Comparison of ENCODE assay signal across 1 cellular context in the genomic region with DNA sequence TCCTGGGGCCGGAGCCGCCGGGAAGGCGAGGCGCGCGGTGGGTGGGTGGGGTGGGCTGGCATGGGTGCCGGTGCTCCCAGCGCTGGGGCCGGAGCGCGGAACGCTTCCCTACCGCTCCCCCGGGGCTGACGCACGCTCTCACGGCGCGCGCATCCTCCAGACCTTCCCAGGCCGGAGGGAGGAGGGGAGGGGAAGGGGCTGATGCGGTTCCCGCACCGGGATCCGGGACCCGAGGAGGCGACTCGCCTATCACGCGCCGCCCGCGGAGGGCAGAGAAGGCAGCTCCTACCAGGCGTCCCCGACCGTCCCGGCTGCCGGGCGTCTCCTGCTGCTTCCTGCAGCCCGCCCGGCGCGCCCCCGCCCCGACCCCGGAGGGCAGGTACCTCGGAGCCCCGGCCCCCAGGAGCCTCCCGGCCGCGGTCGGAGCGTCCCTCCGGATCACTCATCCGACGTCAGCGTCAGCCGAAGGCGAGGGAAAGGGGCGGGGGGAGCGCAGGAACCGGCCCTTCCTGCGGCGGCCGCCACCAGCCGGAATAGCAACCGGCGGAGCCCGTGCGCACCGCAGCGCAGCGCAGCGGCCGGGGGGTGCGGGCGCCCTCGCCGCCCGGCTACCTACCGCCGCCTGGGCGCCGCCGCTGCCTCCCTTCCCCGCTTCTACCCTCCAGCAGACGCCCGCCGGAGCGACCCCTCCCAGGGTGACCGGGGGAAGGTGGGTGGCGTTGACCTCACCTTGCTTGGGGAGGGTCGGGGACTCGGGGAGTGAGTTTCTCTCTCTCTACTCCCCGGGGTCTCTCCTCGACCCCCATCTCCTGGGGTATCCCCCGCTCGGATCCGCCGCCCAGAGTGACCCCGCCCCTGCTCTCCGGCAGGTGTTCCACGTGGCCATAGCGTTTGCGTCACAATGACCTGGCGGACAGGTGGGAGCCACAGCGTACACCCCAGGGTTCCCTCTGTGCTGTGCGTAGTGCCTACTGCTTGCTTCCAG.
A peak's percentile ranks its signal among the peaks of the same experiment; 100 is the strongest.
TF ChIP-seq lines count a peak whose summit lies in the region.

A gene (minus strand): TSS at position 457 of the 985 bp plus-strand sequence. CDS start 26,241 bp downstream, outside the sequence.

TF ChIP-seq in K562, 482 proteins besides CTCF, POLR2A, EP300 and RAD21 (continued from another document and continues in another):
- TF ChIP-seq, protein P1, sequence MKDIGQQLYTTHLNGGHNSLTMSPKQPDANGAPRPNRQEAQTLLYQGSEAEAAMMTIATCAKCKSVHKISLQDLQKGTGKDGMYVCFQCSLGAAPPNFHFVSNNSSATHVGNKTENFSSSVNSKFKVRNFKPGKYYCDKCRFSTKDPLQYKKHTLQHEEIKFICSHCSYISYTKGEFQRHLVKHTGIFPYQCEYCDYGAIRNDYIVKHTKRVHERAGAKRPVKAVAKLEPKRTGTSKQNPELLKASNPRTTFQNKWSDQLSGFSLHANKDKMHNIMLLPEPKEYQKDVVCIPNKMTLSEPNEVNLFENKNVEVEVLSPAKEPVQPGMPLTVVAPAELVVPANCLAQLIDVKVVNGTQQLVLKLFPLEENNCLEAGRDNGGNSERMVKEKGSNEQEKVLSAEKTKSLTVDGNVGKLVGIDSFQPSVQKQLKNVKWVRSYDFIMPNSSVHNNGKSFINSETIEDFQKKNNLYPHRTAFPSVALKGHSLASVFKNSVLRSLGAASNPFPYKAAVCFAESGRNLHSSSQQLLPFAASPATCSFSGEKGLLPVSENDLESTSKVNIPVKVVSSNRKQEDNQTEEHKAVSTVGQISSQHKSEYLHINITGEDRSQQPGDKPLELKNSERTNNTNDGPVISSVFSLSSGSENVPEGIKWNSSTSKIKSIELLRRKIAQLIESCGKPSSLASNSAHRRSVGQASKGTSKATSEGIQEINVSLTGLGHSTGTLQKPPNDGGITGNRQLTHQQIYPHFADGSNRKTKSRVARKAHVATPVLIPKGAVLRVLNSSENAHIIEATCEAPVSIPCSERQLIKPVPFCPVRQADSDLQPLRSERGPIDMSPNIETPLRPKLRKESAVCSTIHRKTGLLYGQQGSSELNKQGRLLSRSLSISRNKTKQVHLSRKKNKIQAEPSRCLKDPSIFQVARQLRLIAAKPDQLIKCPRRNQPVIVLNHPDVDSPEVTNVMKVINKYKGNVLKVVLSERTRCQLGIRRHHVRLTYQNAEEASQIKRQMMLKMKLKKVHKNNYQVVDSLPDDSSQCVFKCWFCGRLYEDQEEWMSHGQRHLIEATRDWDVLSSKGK (CRISPR knock-in tag; IDR thresholded peaks at IDR 0.05): no peak
- no peak for TF ChIP-seq FOXA3 (CRISPR knock-in tag; conservative IDR thresholded peaks at IDR 0.05 in 1 of 2, IDR thresholded peaks at IDR 0.05 in 1 of 2)
- TF ChIP-seq ZNF217 (CRISPR knock-in tag; IDR thresholded peaks at IDR 0.05): no peak
- no peak for TF ChIP-seq RBM15 (IDR thresholded peaks at IDR 0.05; ENCODE audit: insufficient read depth, low read length)
- peak; percentile 82 for TF ChIP-seq ZNF263 (CRISPR knock-in tag; IDR thresholded peaks at IDR 0.05; ENCODE audit: borderline replicate concordance)
- TF ChIP-seq NR4A1 (CRISPR knock-in tag; IDR thresholded peaks at IDR 0.05): no peak
- no peak for TF ChIP-seq NR4A1 (tag; IDR thresholded peaks at IDR 0.05)
- TF ChIP-seq IRF2 (CRISPR knock-in tag; IDR thresholded peaks at IDR 0.05): no peak
- TF ChIP-seq OTX1 (CRISPR knock-in tag; IDR thresholded peaks at IDR 0.05): no peak
- no peak for TF ChIP-seq TCF7L2 (IDR thresholded peaks at IDR 0.05; ENCODE audit: low read depth, low read length)
- no peak for TF ChIP-seq HMG20B (CRISPR knock-in tag; IDR thresholded peaks at IDR 0.05)
- no peak for TF ChIP-seq E2F3 (CRISPR knock-in tag; IDR thresholded peaks at IDR 0.05)
- no peak for TF ChIP-seq SMARCE1 (IDR thresholded peaks at IDR 0.05)
- TF ChIP-seq POLR2G (IDR thresholded peaks at IDR 0.05; ENCODE audit: low read depth, low read length): peak; percentile 92
- TF ChIP-seq ZNF324 (CRISPR knock-in tag; IDR thresholded peaks at IDR 0.05): no peak
- 0 out of 2 replicates have a peak, but pooled peaks have one; percentile 45 for TF ChIP-seq PML (IDR thresholded peaks at IDR 0.05; ENCODE audit: low read length)
- TF ChIP-seq ZC3H11A (IDR thresholded peaks at IDR 0.05; ENCODE audit: low read depth, low read length): no peak
- no peak for TF ChIP-seq NR2C2 (CRISPR knock-in tag; IDR thresholded peaks at IDR 0.05)
- TF ChIP-seq NR2C2 (tag; IDR thresholded peaks at IDR 0.05): peak; percentile 9; the same call in 1 of the 2 replicates
- no peak for TF ChIP-seq ZNF12 (CRISPR knock-in tag; IDR thresholded peaks at IDR 0.05)
- no peak for TF ChIP-seq BACH1 (tag; IDR thresholded peaks at IDR 0.05)
- no peak for TF ChIP-seq TRIM24 (IDR thresholded peaks at IDR 0.05)
- no peak for TF ChIP-seq MIER1 (IDR thresholded peaks at IDR 0.05; ENCODE audit: low read depth)
- no peak for TF ChIP-seq BRF1 (IDR thresholded peaks at IDR 0.05; ENCODE audit: borderline replicate concordance, extremely low read depth, insufficient read length)
- TF ChIP-seq NFE2L1 (tag; IDR thresholded peaks at IDR 0.05; ENCODE audit: borderline replicate concordance, low read depth): no peak
- TF ChIP-seq RFX5 (IDR thresholded peaks at IDR 0.05; ENCODE audit: low read depth, low read length): no peak
- TF ChIP-seq ZC3H4 (CRISPR knock-in tag; IDR thresholded peaks at IDR 0.05; ENCODE audit: borderline replicate concordance): no peak
- TF ChIP-seq LARP7 (IDR thresholded peaks at IDR 0.05): no peak
- TF ChIP-seq FOXM1 (IDR thresholded peaks at IDR 0.05; ENCODE audit: low read depth): no peak
- no peak for TF ChIP-seq FOXM1 (CRISPR knock-in tag; IDR thresholded peaks at IDR 0.05; ENCODE audit: low read depth)
- TF ChIP-seq THRAP3 (IDR thresholded peaks at IDR 0.05; ENCODE audit: borderline replicate concordance): no peak
- 0 out of 2 replicates have a peak, but pooled peaks have one; percentile 1 for TF ChIP-seq MXI1 (IDR thresholded peaks at IDR 0.05; ENCODE audit: low read depth, low read length)
- no peak for TF ChIP-seq STAT5A (IDR thresholded peaks at IDR 0.05; ENCODE audit: borderline replicate concordance, low read length)
- TF ChIP-seq, protein P2, sequence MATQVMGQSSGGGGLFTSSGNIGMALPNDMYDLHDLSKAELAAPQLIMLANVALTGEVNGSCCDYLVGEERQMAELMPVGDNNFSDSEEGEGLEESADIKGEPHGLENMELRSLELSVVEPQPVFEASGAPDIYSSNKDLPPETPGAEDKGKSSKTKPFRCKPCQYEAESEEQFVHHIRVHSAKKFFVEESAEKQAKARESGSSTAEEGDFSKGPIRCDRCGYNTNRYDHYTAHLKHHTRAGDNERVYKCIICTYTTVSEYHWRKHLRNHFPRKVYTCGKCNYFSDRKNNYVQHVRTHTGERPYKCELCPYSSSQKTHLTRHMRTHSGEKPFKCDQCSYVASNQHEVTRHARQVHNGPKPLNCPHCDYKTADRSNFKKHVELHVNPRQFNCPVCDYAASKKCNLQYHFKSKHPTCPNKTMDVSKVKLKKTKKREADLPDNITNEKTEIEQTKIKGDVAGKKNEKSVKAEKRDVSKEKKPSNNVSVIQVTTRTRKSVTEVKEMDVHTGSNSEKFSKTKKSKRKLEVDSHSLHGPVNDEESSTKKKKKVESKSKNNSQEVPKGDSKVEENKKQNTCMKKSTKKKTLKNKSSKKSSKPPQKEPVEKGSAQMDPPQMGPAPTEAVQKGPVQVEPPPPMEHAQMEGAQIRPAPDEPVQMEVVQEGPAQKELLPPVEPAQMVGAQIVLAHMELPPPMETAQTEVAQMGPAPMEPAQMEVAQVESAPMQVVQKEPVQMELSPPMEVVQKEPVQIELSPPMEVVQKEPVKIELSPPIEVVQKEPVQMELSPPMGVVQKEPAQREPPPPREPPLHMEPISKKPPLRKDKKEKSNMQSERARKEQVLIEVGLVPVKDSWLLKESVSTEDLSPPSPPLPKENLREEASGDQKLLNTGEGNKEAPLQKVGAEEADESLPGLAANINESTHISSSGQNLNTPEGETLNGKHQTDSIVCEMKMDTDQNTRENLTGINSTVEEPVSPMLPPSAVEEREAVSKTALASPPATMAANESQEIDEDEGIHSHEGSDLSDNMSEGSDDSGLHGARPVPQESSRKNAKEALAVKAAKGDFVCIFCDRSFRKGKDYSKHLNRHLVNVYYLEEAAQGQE (CRISPR knock-in tag; IDR thresholded peaks at IDR 0.05; ENCODE audit: low read depth): peak; percentile 62; the same call in 1 of the 2 replicates
- no peak for TF ChIP-seq SMAD1 (IDR thresholded peaks at IDR 0.05; ENCODE audit: low read depth, low read length, partially characterized antibody)
- TF ChIP-seq PHTF2 (CRISPR knock-in tag; IDR thresholded peaks at IDR 0.05): no peak
- TF ChIP-seq, protein P3, sequence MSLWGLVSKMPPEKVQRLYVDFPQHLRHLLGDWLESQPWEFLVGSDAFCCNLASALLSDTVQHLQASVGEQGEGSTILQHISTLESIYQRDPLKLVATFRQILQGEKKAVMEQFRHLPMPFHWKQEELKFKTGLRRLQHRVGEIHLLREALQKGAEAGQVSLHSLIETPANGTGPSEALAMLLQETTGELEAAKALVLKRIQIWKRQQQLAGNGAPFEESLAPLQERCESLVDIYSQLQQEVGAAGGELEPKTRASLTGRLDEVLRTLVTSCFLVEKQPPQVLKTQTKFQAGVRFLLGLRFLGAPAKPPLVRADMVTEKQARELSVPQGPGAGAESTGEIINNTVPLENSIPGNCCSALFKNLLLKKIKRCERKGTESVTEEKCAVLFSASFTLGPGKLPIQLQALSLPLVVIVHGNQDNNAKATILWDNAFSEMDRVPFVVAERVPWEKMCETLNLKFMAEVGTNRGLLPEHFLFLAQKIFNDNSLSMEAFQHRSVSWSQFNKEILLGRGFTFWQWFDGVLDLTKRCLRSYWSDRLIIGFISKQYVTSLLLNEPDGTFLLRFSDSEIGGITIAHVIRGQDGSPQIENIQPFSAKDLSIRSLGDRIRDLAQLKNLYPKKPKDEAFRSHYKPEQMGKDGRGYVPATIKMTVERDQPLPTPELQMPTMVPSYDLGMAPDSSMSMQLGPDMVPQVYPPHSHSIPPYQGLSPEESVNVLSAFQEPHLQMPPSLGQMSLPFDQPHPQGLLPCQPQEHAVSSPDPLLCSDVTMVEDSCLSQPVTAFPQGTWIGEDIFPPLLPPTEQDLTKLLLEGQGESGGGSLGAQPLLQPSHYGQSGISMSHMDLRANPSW (CRISPR knock-in tag; IDR thresholded peaks at IDR 0.05): no peak
- TF ChIP-seq ZBTB1 (CRISPR knock-in tag; IDR thresholded peaks at IDR 0.05; ENCODE audit: borderline replicate concordance, low read depth): no peak; the same call in 1 of the 2 replicates
- TF ChIP-seq, protein P4, sequence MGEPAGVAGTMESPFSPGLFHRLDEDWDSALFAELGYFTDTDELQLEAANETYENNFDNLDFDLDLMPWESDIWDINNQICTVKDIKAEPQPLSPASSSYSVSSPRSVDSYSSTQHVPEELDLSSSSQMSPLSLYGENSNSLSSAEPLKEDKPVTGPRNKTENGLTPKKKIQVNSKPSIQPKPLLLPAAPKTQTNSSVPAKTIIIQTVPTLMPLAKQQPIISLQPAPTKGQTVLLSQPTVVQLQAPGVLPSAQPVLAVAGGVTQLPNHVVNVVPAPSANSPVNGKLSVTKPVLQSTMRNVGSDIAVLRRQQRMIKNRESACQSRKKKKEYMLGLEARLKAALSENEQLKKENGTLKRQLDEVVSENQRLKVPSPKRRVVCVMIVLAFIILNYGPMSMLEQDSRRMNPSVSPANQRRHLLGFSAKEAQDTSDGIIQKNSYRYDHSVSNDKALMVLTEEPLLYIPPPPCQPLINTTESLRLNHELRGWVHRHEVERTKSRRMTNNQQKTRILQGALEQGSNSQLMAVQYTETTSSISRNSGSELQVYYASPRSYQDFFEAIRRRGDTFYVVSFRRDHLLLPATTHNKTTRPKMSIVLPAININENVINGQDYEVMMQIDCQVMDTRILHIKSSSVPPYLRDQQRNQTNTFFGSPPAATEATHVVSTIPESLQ (CRISPR knock-in tag; IDR thresholded peaks at IDR 0.05): no peak
- TF ChIP-seq, protein P5, sequence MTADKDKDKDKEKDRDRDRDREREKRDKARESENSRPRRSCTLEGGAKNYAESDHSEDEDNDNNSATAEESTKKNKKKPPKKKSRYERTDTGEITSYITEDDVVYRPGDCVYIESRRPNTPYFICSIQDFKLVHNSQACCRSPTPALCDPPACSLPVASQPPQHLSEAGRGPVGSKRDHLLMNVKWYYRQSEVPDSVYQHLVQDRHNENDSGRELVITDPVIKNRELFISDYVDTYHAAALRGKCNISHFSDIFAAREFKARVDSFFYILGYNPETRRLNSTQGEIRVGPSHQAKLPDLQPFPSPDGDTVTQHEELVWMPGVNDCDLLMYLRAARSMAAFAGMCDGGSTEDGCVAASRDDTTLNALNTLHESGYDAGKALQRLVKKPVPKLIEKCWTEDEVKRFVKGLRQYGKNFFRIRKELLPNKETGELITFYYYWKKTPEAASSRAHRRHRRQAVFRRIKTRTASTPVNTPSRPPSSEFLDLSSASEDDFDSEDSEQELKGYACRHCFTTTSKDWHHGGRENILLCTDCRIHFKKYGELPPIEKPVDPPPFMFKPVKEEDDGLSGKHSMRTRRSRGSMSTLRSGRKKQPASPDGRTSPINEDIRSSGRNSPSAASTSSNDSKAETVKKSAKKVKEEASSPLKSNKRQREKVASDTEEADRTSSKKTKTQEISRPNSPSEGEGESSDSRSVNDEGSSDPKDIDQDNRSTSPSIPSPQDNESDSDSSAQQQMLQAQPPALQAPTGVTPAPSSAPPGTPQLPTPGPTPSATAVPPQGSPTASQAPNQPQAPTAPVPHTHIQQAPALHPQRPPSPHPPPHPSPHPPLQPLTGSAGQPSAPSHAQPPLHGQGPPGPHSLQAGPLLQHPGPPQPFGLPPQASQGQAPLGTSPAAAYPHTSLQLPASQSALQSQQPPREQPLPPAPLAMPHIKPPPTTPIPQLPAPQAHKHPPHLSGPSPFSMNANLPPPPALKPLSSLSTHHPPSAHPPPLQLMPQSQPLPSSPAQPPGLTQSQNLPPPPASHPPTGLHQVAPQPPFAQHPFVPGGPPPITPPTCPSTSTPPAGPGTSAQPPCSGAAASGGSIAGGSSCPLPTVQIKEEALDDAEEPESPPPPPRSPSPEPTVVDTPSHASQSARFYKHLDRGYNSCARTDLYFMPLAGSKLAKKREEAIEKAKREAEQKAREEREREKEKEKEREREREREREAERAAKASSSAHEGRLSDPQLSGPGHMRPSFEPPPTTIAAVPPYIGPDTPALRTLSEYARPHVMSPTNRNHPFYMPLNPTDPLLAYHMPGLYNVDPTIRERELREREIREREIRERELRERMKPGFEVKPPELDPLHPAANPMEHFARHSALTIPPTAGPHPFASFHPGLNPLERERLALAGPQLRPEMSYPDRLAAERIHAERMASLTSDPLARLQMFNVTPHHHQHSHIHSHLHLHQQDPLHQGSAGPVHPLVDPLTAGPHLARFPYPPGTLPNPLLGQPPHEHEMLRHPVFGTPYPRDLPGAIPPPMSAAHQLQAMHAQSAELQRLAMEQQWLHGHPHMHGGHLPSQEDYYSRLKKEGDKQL (CRISPR knock-in tag; IDR thresholded peaks at IDR 0.05; ENCODE audit: borderline replicate concordance): no peak
- TF ChIP-seq TAL1 (IDR thresholded peaks at IDR 0.05): no peak
- peak; percentile 89 for TF ChIP-seq RBBP5 (IDR thresholded peaks at IDR 0.05; ENCODE audit: borderline replicate concordance, insufficient read depth, low read length, poor library complexity, severe bottlenecking)
- TF ChIP-seq NRF1 (conservative IDR thresholded peaks at IDR 0.05 in 1 of 2, IDR thresholded peaks at IDR 0.05 in 1 of 2): peak; percentile 79 to 80
- TF ChIP-seq ZNF232 (CRISPR knock-in tag; IDR thresholded peaks at IDR 0.05): no peak
- TF ChIP-seq RBM17 (IDR thresholded peaks at IDR 0.05; ENCODE audit: borderline replicate concordance, low read depth, low read length): no peak
- no peak for TF ChIP-seq NBN (IDR thresholded peaks at IDR 0.05; ENCODE audit: low read depth)
- TF ChIP-seq ZEB2 (IDR thresholded peaks at IDR 0.05): peak; percentile 76
- TF ChIP-seq SAFB2 (IDR thresholded peaks at IDR 0.05; ENCODE audit: borderline replicate concordance, low read depth, low read length, severe bottlenecking): no peak
- no peak for TF ChIP-seq U2AF1 (optimal IDR thresholded peaks at IDR 0.05; ENCODE audit: low read depth, low read length)
- no peak for TF ChIP-seq KAT2B (IDR thresholded peaks at IDR 0.05; ENCODE audit: low read depth, low read length)
